In the genomic region with DNA sequence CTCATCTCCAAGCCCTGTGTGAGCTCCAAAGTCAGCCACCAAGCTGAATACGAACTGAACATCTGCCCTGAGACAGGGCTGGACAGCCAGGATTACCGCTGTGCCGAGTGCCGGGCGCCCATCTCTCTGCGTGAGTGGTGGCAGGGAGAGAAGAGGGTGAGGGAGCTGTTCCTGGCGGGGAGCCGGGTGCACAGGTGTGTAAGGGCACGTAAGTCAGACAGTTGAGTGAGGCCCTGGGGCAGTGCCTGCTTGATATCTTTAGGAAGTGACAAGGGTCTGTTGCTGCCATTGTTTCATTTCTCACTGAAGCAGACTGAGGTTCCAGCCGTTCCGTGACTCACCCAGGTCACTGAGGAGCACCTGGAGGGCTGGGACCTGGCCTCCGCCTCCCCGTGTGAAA, we compare ENCODE assay signal across 18 cellular contexts. TPM values are rescaled to one million over a fixed set of nuclear protein-coding genes. Genes with fewer than 3 reads are reported as not detected.
A peak's percentile ranks its signal among the peaks of the same experiment; 100 is the strongest.
DNase-seq lines count a peak whose midpoint lies in the region; ATAC-seq and TF ChIP-seq lines count a peak whose summit lies in the region.
"Had no signal": no experiment of that assay in that cellular context is flagged by ENCODE, and none has a peak within 500 bp of the region (broad histone marks: within the 10 kb centered on the region; RNA-seq: fewer than 3 reads in every experiment).

No MANE protein-coding gene starts in this region.

- H3K4me1 ChIP-seq in heart left ventricle, result peaks cover 0 to 21% (median 0%) of the 10 kb centered on the region in 12 donors
- H3K4me1 ChIP-seq: Caco-2 had no signal

- H3K27ac ChIP-seq in heart left ventricle (no peak overlapping the region), RWPE1 (0 out of 2 replicates have a peak overlapping the region, but pooled peaks have one; percentile 3)
- H3K27ac ChIP-seq: BLaER1, C4-2B had no signal

- peaks cover 0 to 81% (median 52%) of the 10 kb centered on the region in 9 donors for H3K36me3 ChIP-seq in heart left ventricle

- no peak overlapping the region for H3K4me3 ChIP-seq in heart left ventricle
- H3K4me3 ChIP-seq: BLaER1, GM12878, GM23338 had no signal

- peak; percentile 4 for DNase-seq in Right ventricle myocardium superior
- no peak for DNase-seq in heart left ventricle
- DNase-seq in RWPE1 (ENCODE audit: low spot score), result no peak
- DNase-seq in islet precursor cell, result peak; percentile 51
- DNase-seq in MCF 10A (ENCODE audit: unreplicated experiment), result no peak
- no peak for DNase-seq in GDM1 (lab: John Stamatoyannopoulos, UW)
- DNase-seq: Caco-2; CD4-positive, CD25-positive, alpha-beta regulatory T cell; CD8-positive, alpha-beta T cell; DMS153; DND-41; H9 had no signal

- no peaks in the 10 kb centered on the region for H3K9me3 Mint-ChIP-seq in MCF 10A (ENCODE audit: unreplicated experiment)
- H3K9me3 Mint-ChIP-seq: CD4-positive, CD25-positive, alpha-beta regulatory T cell; CD8-positive, alpha-beta T cell; GM23338; H9 had no signal

- no peak for TF ChIP-seq CTCF in heart left ventricle (IDR thresholded peaks at IDR 0.05)
- TF ChIP-seq CTCF in RWPE1 (conservative IDR thresholded peaks at IDR 0.05; ENCODE audit: low read depth), result no peak
- TF ChIP-seq CTCF in MCF 10A (IDR thresholded peaks at IDR 0.05; ENCODE audit: unreplicated experiment), result no peak

- H3K36me3 Mint-ChIP-seq in MCF 10A (ENCODE audit: insufficient read depth, unreplicated experiment), result peaks cover 24% of the 10 kb centered on the region

- CTCF ChIA-PET in RWPE1 (lab: Yijun Ruan, JAX) (interaction anchor here (0.6 kb wide), 1 partner anchor 909 kb away, joined by 3 read pairs; no protein-coding TSS in a partner anchor), MCF 10A (lab: Yijun Ruan, JAX) (interaction anchor here (0.7 kb wide), 1 partner anchor 60 kb away, joined by 3 read pairs; no protein-coding TSS in a partner anchor)

- no peak overlapping the region for H3K27ac Mint-ChIP-seq in MCF 10A (ENCODE audit: low read depth, unreplicated experiment)
- H3K27ac Mint-ChIP-seq: CD4-positive, CD25-positive, alpha-beta regulatory T cell; CD8-positive, alpha-beta T cell; GM23338 had no signal

- intact Hi-C loops in Right ventricle myocardium superior (cut with DNase I) (no loop called here), heart left ventricle (cut with DNase I) (no loop called here), MCF 10A (cut with micrococcal nuclease) (no loop called here)

- no TSS peak for BruUV-seq in MCF 10A (replicated peaks; lab: Mats Ljungman, UMichigan)

- no peaks in the 10 kb centered on the region for H3K4me1 Mint-ChIP-seq in MCF 10A (ENCODE audit: insufficient read depth, unreplicated experiment)
- H3K4me1 Mint-ChIP-seq: CD4-positive, CD25-positive, alpha-beta regulatory T cell had no signal

- ATAC-seq in Right ventricle myocardium superior (ENCODE audit: poor library complexity) (no peak), heart left ventricle (no peak)
- ATAC-seq: CD8-positive, alpha-beta T cell; GM12878; GM23338; HCT116 had no signal

- H3K27me3 ChIP-seq in heart left ventricle, result no peaks in the 10 kb centered on the region
- H3K27me3 ChIP-seq: BLaER1 had no signal

- no peaks in the 10 kb centered on the region for H3K27me3 Mint-ChIP-seq in MCF 10A (ENCODE audit: insufficient read depth, unreplicated experiment)
- H3K27me3 Mint-ChIP-seq: B cell; CD4-positive, CD25-positive, alpha-beta regulatory T cell had no signal

- no peak for TF ChIP-seq POLR2A in heart left ventricle (IDR thresholded peaks at IDR 0.05)

- POLR2A ChIA-PET in RWPE1 (lab: Yijun Ruan, JAX; ENCODE audit: low non-redundant PET), result no interaction called here
- POLR2A ChIA-PET in MCF 10A (lab: Yijun Ruan, JAX), result interaction anchor here (1.0 kb wide), 1 partner anchor 11 kb away, joined by 3 read pairs; no protein-coding TSS in a partner anchor

- H3K9me3 ChIP-seq in heart left ventricle, result no peaks in the 10 kb centered on the region
- H3K9me3 ChIP-seq: BLaER1, Caco-2 had no signal

- H3K4me3 Mint-ChIP-seq in MCF 10A (ENCODE audit: unreplicated experiment), result no peak overlapping the region
- H3K4me3 Mint-ChIP-seq: B cell; CD4-positive, CD25-positive, alpha-beta regulatory T cell; CD8-positive, alpha-beta T cell; GM23338; H9 had no signal

- WGBS in heart left ventricle, 4 donors, result 94 to 97% (median 96%) methylated on average over 11 to 13 of the region's 13 CpGs

RNA-seq across cellular contexts. Expression of gene DEF8, which starts 12.4 kb away (rescaled TPM):
- total RNA-seq in Right ventricle myocardium superior, result 46.7 TPM
- 10 to 100 TPM; 29.0 to 89.3 (median 36.1) TPM for total RNA-seq in heart left ventricle
- 10 to 100 TPM; 57.1 to 68.8 TPM for polyA plus RNA-seq in heart left ventricle
- 68.8 and 78.2 TPM in 2 replicates for total RNA-seq in MCF 10A (2022)

RNA-seq across cellular contexts. Expression of gene TUBB3, which starts 37.8 kb away (rescaled TPM):
- 1.8 TPM for total RNA-seq in Right ventricle myocardium superior
- total RNA-seq in heart left ventricle, result 10 to 100 TPM in 2 of 9 donors, 1 to 10 TPM in 7; 1.2 to 18.1 (median 4.1) TPM
- 1 to 10 TPM in 1 of 2 donors, under 1 TPM in 1; 0.19 to 9.1 TPM for polyA plus RNA-seq in heart left ventricle
- 20.2 and 23.0 TPM in 2 replicates for total RNA-seq in MCF 10A (2022)

RNA-seq across cellular contexts. Expression of gene MC1R, which starts 42.3 kb away (rescaled TPM):
- total RNA-seq in Right ventricle myocardium superior (1.1 TPM), heart left ventricle (1 to 10 TPM in 6 of 9 donors, under 1 TPM in 3; 0.42 to 2.1 (median 1.3) TPM), MCF 10A (2022) (12.0 and 13.1 TPM in 2 replicates)
- 1 to 10 TPM; 1.4 to 1.6 TPM for polyA plus RNA-seq in heart left ventricle

RNA-seq across cellular contexts. Expression of gene DBNDD1, which starts 58.3 kb away (rescaled TPM):
- total RNA-seq in Right ventricle myocardium superior, result 6.3 TPM
- total RNA-seq in heart left ventricle, result 10 to 100 TPM in 1 of 9 donors, 1 to 10 TPM in 8; 2.3 to 16.0 (median 5.5) TPM
- polyA plus RNA-seq in heart left ventricle, result 1 to 10 TPM; 1.4 to 3.8 TPM
- total RNA-seq in MCF 10A (2022), result 3.5 TPM in 2 replicates

Comparison
In these comparisons a context has a peak if more than half of its experiments do, and no peak if none do; other contexts are left out.
1. DNase-seq: peak in Right ventricle myocardium superior (single experiment) and islet precursor cell (single experiment); none in heart left ventricle (0 of 5), RWPE1 (single experiment), MCF 10A (single experiment) and GDM1 (single experiment).